In genomic region chr11:808427-809286, GRCh38 we compare ENCODE assay signal across 8 cellular contexts. TPM values are rescaled to one million over a fixed set of nuclear protein-coding genes. Genes with fewer than 3 reads are reported as not detected.
DNase-seq lines count a peak whose midpoint lies in the region; ATAC-seq and TF ChIP-seq lines count a peak whose summit lies in the region.

No MANE protein-coding gene starts in this region.

- CTCF ChIA-PET in activated CD8-positive, alpha-beta memory T cell treated with anti-CD3 and anti-CD28 coated beads, Interleukin-2, amount 10 ng/mL, durations not matched to agents 7 days and 5 days (lab: Charles Lee), result interaction anchor here (0.6 to 3.4 kb wide), 10 partner anchors 9 to 113 kb away, joined by 3 to 17 read pairs (median 4); partner anchors contain the start of genes CD151, DEAF1 and TMEM80
- CTCF ChIA-PET in PC-3 (lab: Charles Lee), result interaction anchor here (1.1 kb wide), 1 partner anchor 26 kb away, joined by 3 read pairs; no protein-coding TSS in a partner anchor
- CTCF ChIA-PET in naive thymus-derived CD4-positive, alpha-beta T cell (lab: Charles Lee), result no interaction called here

- DNase-seq in activated CD8-positive, alpha-beta memory T cell treated with anti-CD3 and anti-CD28 coated beads, Interleukin-2, amount 10 ng/mL, durations not matched to agents 7 days and 5 days, result peak; percentile 85
- no peak for DNase-seq in activated CD8-positive, alpha-beta memory T cell treated with anti-CD3 and anti-CD28 coated beads for 24 hours
- DNase-seq in PC-3, result no peak
- DNase-seq in dorsolateral prefrontal cortex, result no peak
- peak in 1 of 9 donors; percentile 46 for DNase-seq in naive thymus-derived CD4-positive, alpha-beta T cell
- DNase-seq in NCI-H774 (lab: John Stamatoyannopoulos, UW), result no peak
- DNase-seq in NCI-H1694 (lab: John Stamatoyannopoulos, UW), result no peak

- no peaks in the 10 kb centered on the region for H3K27me3 Mint-ChIP-seq in activated CD8-positive, alpha-beta memory T cell treated with anti-CD3 and anti-CD28 coated beads, Interleukin-2, amount 10 ng/mL, durations not matched to agents 7 days and 5 days
- H3K27me3 Mint-ChIP-seq in naive thymus-derived CD4-positive, alpha-beta T cell, result no peaks in the 10 kb centered on the region

- peak overlapping the region; percentile 99 for H3K4me2 ChIP-seq in PC-3 (ENCODE audit: low read length)

- H3K27ac ChIP-seq in PC-3 (ENCODE audit: low read length) (peak overlapping the region; percentile 93), dorsolateral prefrontal cortex (peak overlapping the region; percentile 81 to 100 (median 98))
- H3K27ac ChIP-seq in naive thymus-derived CD4-positive, alpha-beta T cell (ENCODE audit: low read depth, low read length), result peak overlapping the region; percentile 96

- ATAC-seq in activated CD8-positive, alpha-beta memory T cell treated with anti-CD3 and anti-CD28 coated beads, Interleukin-2, amount 10 ng/mL, durations not matched to agents 7 days and 5 days, result no peak
- ATAC-seq in PC-3 (no peak; the same call in 1 of the 2 replicates), HG02642 (IDR thresholded peaks at IDR 0.05; ENCODE audit: poor library complexity, unreplicated experiment) (no peak)
- no peak for ATAC-seq in naive thymus-derived CD4-positive, alpha-beta T cell

- POLR2A ChIA-PET in PC-3 (lab: Charles Lee; ENCODE audit: unreplicated experiment), result interaction anchor here (0.7 kb wide), 1 partner anchor 195 kb away, joined by 3 read pairs; no protein-coding TSS in a partner anchor
- POLR2A ChIA-PET in naive thymus-derived CD4-positive, alpha-beta T cell (lab: Charles Lee), result interaction anchor here (0.7 to 2.2 kb wide), 15 partner anchors 10 to 571 kb away, joined by 3 to 51 read pairs (median 4); partner anchors contain the start of genes DEAF1, PNPLA2, SLC25A22 and TMEM80

- H3K4me3 Mint-ChIP-seq in activated CD8-positive, alpha-beta memory T cell treated with anti-CD3 and anti-CD28 coated beads, Interleukin-2, amount 10 ng/mL, durations not matched to agents 7 days and 5 days, result peak overlapping the region; percentile 95
- H3K4me3 Mint-ChIP-seq in naive thymus-derived CD4-positive, alpha-beta T cell, result peak overlapping the region; percentile 88 to 96 (median 95)

- peaks cover 50% of the 10 kb centered on the region for H3K79me2 ChIP-seq in PC-3 (ENCODE audit: low read length)

- H3K4me3 ChIP-seq in PC-3 (ENCODE audit: low read length) (peak overlapping the region; percentile 93), dorsolateral prefrontal cortex (peak overlapping the region; percentile 68 to 100 (median 98))
- H3K4me3 ChIP-seq in naive thymus-derived CD4-positive, alpha-beta T cell (ENCODE audit: low read length), result peak overlapping the region; percentile 96

- TF ChIP-seq CTCF in PC-3 (conservative IDR thresholded peaks at IDR 0.05; ENCODE audit: low read depth, low read length) (no peak), dorsolateral prefrontal cortex (IDR thresholded peaks at IDR 0.05 in 54 of 56, conservative IDR thresholded peaks at IDR 0.05 in 2 of 56; ENCODE audit: low read depth in 1 of 56, partially characterized antibody in 56 of 56) (no peak)

- peaks cover 31% of the 10 kb centered on the region for H3K36me3 ChIP-seq in PC-3 (ENCODE audit: low read depth, low read length)
- H3K36me3 ChIP-seq in naive thymus-derived CD4-positive, alpha-beta T cell (ENCODE audit: control insufficient read depth in 2 of 3, insufficient read depth in 3 of 3, low read length in 3 of 3), result peaks cover 10 to 28% (median 12%) of the 10 kb centered on the region in 3 experiments

- peaks cover 32% of the 10 kb centered on the region for H4K20me1 ChIP-seq in PC-3 (ENCODE audit: low read length)

- H2AFZ ChIP-seq in PC-3 (ENCODE audit: low read length), result peak overlapping the region; percentile 88

- intact Hi-C loops in PC-3 (cut with micrococcal nuclease) (no loop called here), dorsolateral prefrontal cortex (cut with DNase I) (no loop called here)
- intact Hi-C loops in naive thymus-derived CD4-positive, alpha-beta T cell (cut with micrococcal nuclease), result loop anchor here (1.0 to 2.0 kb wide), 11 partner anchors 11 to 1592 kb away; partner anchors contain the start of genes PHRF1 (in 2 of the 2), GATD1 (in 1 of the 2), POLR2L (in 1 of the 2) and RNH1 (in 1 of the 2)

- H3K9me3 Mint-ChIP-seq in activated CD8-positive, alpha-beta memory T cell treated with anti-CD3 and anti-CD28 coated beads, Interleukin-2, amount 10 ng/mL, durations not matched to agents 7 days and 5 days (ENCODE audit: low read depth), result no peaks in the 10 kb centered on the region
- H3K9me3 Mint-ChIP-seq in naive thymus-derived CD4-positive, alpha-beta T cell, result peaks cover 0 to 3% (median 0%) of the 10 kb centered on the region in 11 donors

- no peaks in the 10 kb centered on the region for H3K27me3 ChIP-seq in PC-3 (ENCODE audit: low read length)
- H3K27me3 ChIP-seq in dorsolateral prefrontal cortex, result no peaks in the 10 kb centered on the region
- no peaks in the 10 kb centered on the region for H3K27me3 ChIP-seq in naive thymus-derived CD4-positive, alpha-beta T cell (ENCODE audit: control insufficient read depth in 2 of 2, insufficient read depth in 2 of 2, low read length in 2 of 2)

- TSS peak; percentile 83 for BruUV-seq in PC-3 (replicated peaks; lab: Mats Ljungman, UMichigan)

- no peaks in the 10 kb centered on the region for H3F3A ChIP-seq in PC-3 (ENCODE audit: low read length, unreplicated experiment)

- H3K9me3 ChIP-seq in PC-3 (ENCODE audit: low read length), result no peaks in the 10 kb centered on the region
- H3K9me3 ChIP-seq in naive thymus-derived CD4-positive, alpha-beta T cell (ENCODE audit: control insufficient read depth in 2 of 3, low read length in 3 of 3), result no peaks in the 10 kb centered on the region

- peaks cover 28% of the 10 kb centered on the region for H3K4me1 ChIP-seq in PC-3 (ENCODE audit: insufficient read depth, low read length)
- peaks cover 32 to 33% of the 10 kb centered on the region in 2 donors for H3K4me1 ChIP-seq in naive thymus-derived CD4-positive, alpha-beta T cell (ENCODE audit: control insufficient read depth in 2 of 2, insufficient read depth in 2 of 2, low read length in 2 of 2)

- peak overlapping the region; percentile 95 for H3K9ac ChIP-seq in PC-3 (ENCODE audit: low read length)

- H3K36me3 Mint-ChIP-seq in activated CD8-positive, alpha-beta memory T cell treated with anti-CD3 and anti-CD28 coated beads, Interleukin-2, amount 10 ng/mL, durations not matched to agents 7 days and 5 days, result peaks cover 22% of the 10 kb centered on the region
- H3K36me3 Mint-ChIP-seq in naive thymus-derived CD4-positive, alpha-beta T cell, result peaks cover 0 to 16% (median 0%) of the 10 kb centered on the region in 5 donors

- H3K27ac Mint-ChIP-seq in activated CD8-positive, alpha-beta memory T cell treated with anti-CD3 and anti-CD28 coated beads, Interleukin-2, amount 10 ng/mL, durations not matched to agents 7 days and 5 days, result peak overlapping the region; percentile 99
- peak overlapping the region; percentile 91 to 99 (median 97) for H3K27ac Mint-ChIP-seq in naive thymus-derived CD4-positive, alpha-beta T cell

- H3K9me2 ChIP-seq in PC-3 (replicated peaks; ENCODE audit: low read length), result no peaks in the 10 kb centered on the region

- H3K4me1 Mint-ChIP-seq in activated CD8-positive, alpha-beta memory T cell treated with anti-CD3 and anti-CD28 coated beads, Interleukin-2, amount 10 ng/mL, durations not matched to agents 7 days and 5 days, result peaks cover 45% of the 10 kb centered on the region
- H3K4me1 Mint-ChIP-seq in naive thymus-derived CD4-positive, alpha-beta T cell, result peaks cover 8 to 53% (median 38%) of the 10 kb centered on the region in 7 donors

RNA-seq across cellular contexts. Expression of gene RPLP2, which starts 1.1 kb away (rescaled TPM):
- 1,000 to 10,000 TPM; 1,844 to 1,872 TPM for total RNA-seq in activated CD8-positive, alpha-beta memory T cell treated with anti-CD3 and anti-CD28 coated beads, Interleukin-2, amount 10 ng/mL, durations not matched to agents 7 days and 5 days
- total RNA-seq in PC-3 (2014; rRNA removed), result 897 and 964 TPM in 2 replicates
- 100 to 1,000 TPM; 332 to 619 (median 470) TPM for total RNA-seq in dorsolateral prefrontal cortex
- total RNA-seq in naive thymus-derived CD4-positive, alpha-beta T cell, result 1,000 to 10,000 TPM; 2,266 to 5,944 (median 5,497) TPM
- 1,000 to 10,000 TPM; 3,734 to 4,844 TPM for polyA plus RNA-seq in naive thymus-derived CD4-positive, alpha-beta T cell

RNA-seq across cellular contexts. Expression of gene PIDD1, which starts 3.6 kb away (rescaled TPM):
- total RNA-seq in activated CD8-positive, alpha-beta memory T cell treated with anti-CD3 and anti-CD28 coated beads, Interleukin-2, amount 10 ng/mL, durations not matched to agents 7 days and 5 days, result 10 to 100 TPM; 42.4 to 59.8 TPM
- total RNA-seq in PC-3 (2014; rRNA removed) (11.7 and 14.9 TPM in 2 replicates), dorsolateral prefrontal cortex (10 to 100 TPM; 15.0 to 65.5 (median 27.2) TPM)
- 10 to 100 TPM; 30.0 to 38.7 (median 34.1) TPM for total RNA-seq in naive thymus-derived CD4-positive, alpha-beta T cell
- 1 to 10 TPM; 4.7 to 8.3 TPM for polyA plus RNA-seq in naive thymus-derived CD4-positive, alpha-beta T cell

RNA-seq across cellular contexts. Expression of gene PNPLA2, which starts 10.1 kb away (rescaled TPM):
- 10 to 100 TPM; 64.7 to 70.0 TPM for total RNA-seq in activated CD8-positive, alpha-beta memory T cell treated with anti-CD3 and anti-CD28 coated beads, Interleukin-2, amount 10 ng/mL, durations not matched to agents 7 days and 5 days
- 40.2 and 41.4 TPM in 2 replicates for total RNA-seq in PC-3 (2014; rRNA removed)
- 100 to 1,000 TPM in 4 of 120 experiments, 10 to 100 TPM in 116; 45.8 to 113 (median 69.3) TPM for total RNA-seq in dorsolateral prefrontal cortex
- 100 to 1,000 TPM in 4 of 5 experiments, 10 to 100 TPM in 1; 60.1 to 237 (median 205) TPM for total RNA-seq in naive thymus-derived CD4-positive, alpha-beta T cell
- 10 to 100 TPM; 26.0 to 40.4 TPM for polyA plus RNA-seq in naive thymus-derived CD4-positive, alpha-beta T cell

RNA-seq across cellular contexts. Expression of gene SLC25A22, which starts 10.6 kb away (rescaled TPM):
- total RNA-seq in activated CD8-positive, alpha-beta memory T cell treated with anti-CD3 and anti-CD28 coated beads, Interleukin-2, amount 10 ng/mL, durations not matched to agents 7 days and 5 days, result 10 to 100 TPM; 49.4 to 54.7 TPM
- total RNA-seq in PC-3 (2014; rRNA removed), result 32.7 and 42.3 TPM in 2 replicates
- total RNA-seq in dorsolateral prefrontal cortex, result 100 to 1,000 TPM in 101 of 120 experiments, 10 to 100 TPM in 19; 48.1 to 186 (median 122) TPM
- total RNA-seq in naive thymus-derived CD4-positive, alpha-beta T cell, result 10 to 100 TPM; 17.4 to 58.4 (median 21.3) TPM
- 10 to 100 TPM in 1 of 2 donors, 1 to 10 TPM in 1; 6.4 to 11.1 TPM for polyA plus RNA-seq in naive thymus-derived CD4-positive, alpha-beta T cell

RNA-seq across cellular contexts. Expression of gene CEND1, which starts 18.8 kb away (rescaled TPM):
- total RNA-seq in activated CD8-positive, alpha-beta memory T cell treated with anti-CD3 and anti-CD28 coated beads, Interleukin-2, amount 10 ng/mL, durations not matched to agents 7 days and 5 days, result 1 to 10 TPM; 1.3 to 3.7 TPM
- total RNA-seq in PC-3 (2014; rRNA removed), result not detected in 2 replicates
- total RNA-seq in dorsolateral prefrontal cortex, result 100 to 1,000 TPM in 118 of 120 experiments, 10 to 100 TPM in 2; 70.6 to 312 (median 201) TPM
- 1 to 10 TPM in 1 of 5 experiments, not detected in 4; 2.3 TPM for total RNA-seq in naive thymus-derived CD4-positive, alpha-beta T cell
- polyA plus RNA-seq in naive thymus-derived CD4-positive, alpha-beta T cell, result not detected

Comparison
In these comparisons a context has a peak if more than half of its experiments do, and no peak if none do; other contexts are left out.
1. intact Hi-C loops: an anchor here in naive thymus-derived CD4-positive, alpha-beta T cell (1.0 to 2.0 kb wide); none called in PC-3 and dorsolateral prefrontal cortex.